Comparison of ENCODE assay signal across 9 cellular contexts in genomic region chr1:236759252-236759859, GRCh38. TPM values are rescaled to one million over a fixed set of nuclear protein-coding genes. Genes with fewer than 3 reads are reported as not detected.
A peak's percentile ranks its signal among the peaks of the same experiment; 100 is the strongest.
DNase-seq lines count a peak whose midpoint lies in the region; ATAC-seq and TF ChIP-seq lines count a peak whose summit lies in the region.
"Had no signal": no experiment of that assay in that cellular context is flagged by ENCODE, and none has a peak within 500 bp of the region (broad histone marks: within the 10 kb centered on the region; RNA-seq: fewer than 3 reads in every experiment).

No MANE protein-coding gene starts in this region.

- H3K27ac Mint-ChIP-seq in CD8-positive, alpha-beta T cell: no peak overlapping the region
- H3K27ac Mint-ChIP-seq in activated CD8-positive, alpha-beta T cell treated with anti-CD3 and anti-CD28 coated beads, Interleukin-2, amount 10 ng/mL, durations not matched to agents 7 days and 5 days: no peak overlapping the region

- no peaks in the 10 kb centered on the region for H3K4me1 ChIP-seq in CD8-positive, alpha-beta T cell (ENCODE audit: insufficient read depth, low read length)
- H3K4me1 ChIP-seq in thoracic aorta (ENCODE audit: control insufficient read depth in 1 of 2, low read depth in 2 of 2): peaks cover 0 to 9% of the 10 kb centered on the region in 2 donors

- H3K27ac ChIP-seq in CD8-positive, alpha-beta T cell (ENCODE audit: low read depth, low read length): no peak overlapping the region
- no peak overlapping the region for H3K27ac ChIP-seq in thoracic aorta
- H3K27ac ChIP-seq: skin epidermis had no signal

- peak; percentile 31 for ATAC-seq in CD8-positive, alpha-beta T cell
- ATAC-seq in GM18517 (IDR thresholded peaks at IDR 0.05; ENCODE audit: unreplicated experiment): peak; percentile 69
- ATAC-seq in activated CD8-positive, alpha-beta T cell treated with anti-CD3 and anti-CD28 coated beads, Interleukin-2, amount 10 ng/mL, durations not matched to agents 7 days and 5 days: peak; percentile 63
- no peak for ATAC-seq in thoracic aorta (ENCODE audit: insufficient number of reproducible peaks, low FRiP score, low read depth)
- no peak for ATAC-seq in GM19324 (IDR thresholded peaks at IDR 0.05; ENCODE audit: low FRiP score, unreplicated experiment)

- TF ChIP-seq CTCF in CD8-positive, alpha-beta T cell (IDR thresholded peaks at IDR 0.05): peak; percentile 78
- peak; percentile 61 for TF ChIP-seq CTCF in LNCaP clone FGC (IDR thresholded peaks at IDR 0.05; ENCODE audit: control insufficient read depth, extremely low read depth, insufficient read depth)
- TF ChIP-seq CTCF in thoracic aorta (IDR thresholded peaks at IDR 0.05): peak; percentile 54

- H3K4me3 ChIP-seq in CD8-positive, alpha-beta T cell (ENCODE audit: low read depth, low read length): no peak overlapping the region
- H3K4me3 ChIP-seq in LNCaP clone FGC (ENCODE audit: low read depth, low read length) (no peak overlapping the region), thoracic aorta (no peak overlapping the region)
- H3K4me3 ChIP-seq: skin epidermis had no signal

- peak in 1 of 7 experiments; percentile 11 for DNase-seq in CD8-positive, alpha-beta T cell
- DNase-seq in LNCaP clone FGC (ENCODE audit: low read depth) (no peak), iPS-NIHi7 (ENCODE audit: extremely low spot score) (peak; percentile 63), thoracic aorta (ENCODE audit: low spot score) (no peak), cortex of kidney (lab: John Stamatoyannopoulos, UW) (no peak)
- peak; percentile 39 for DNase-seq in activated CD8-positive, alpha-beta T cell treated with anti-CD3 and anti-CD28 coated beads, Interleukin-2, amount 10 ng/mL, durations not matched to agents 7 days and 5 days

- CTCF ChIA-PET in CD8-positive, alpha-beta T cell (lab: Charles Lee): interaction anchor here (0.6 to 3.1 kb wide), 23 partner anchors 9 to 803 kb away, joined by 3 to 18 read pairs (median 5); partner anchors contain the start of gene MTR
- CTCF ChIA-PET in activated CD8-positive, alpha-beta T cell treated with anti-CD3 and anti-CD28 coated beads, Interleukin-2, amount 10 ng/mL, durations not matched to agents 7 days and 5 days (lab: Charles Lee): interaction anchor here (0.7 to 4.0 kb wide), 32 partner anchors 8 to 806 kb away, joined by 3 to 32 read pairs (median 6); partner anchors contain the start of gene MTR

- POLR2A ChIA-PET in CD8-positive, alpha-beta T cell (lab: Charles Lee): no interaction called here
- POLR2A ChIA-PET in activated CD8-positive, alpha-beta T cell treated with anti-CD3 and anti-CD28 coated beads, Interleukin-2, amount 10 ng/mL, durations not matched to agents 7 days and 5 days (lab: Charles Lee): no interaction called here

- H3K27me3 ChIP-seq in CD8-positive, alpha-beta T cell (ENCODE audit: insufficient read depth, low read length): no peaks in the 10 kb centered on the region
- H3K27me3 ChIP-seq in thoracic aorta (replicated peaks; ENCODE audit: insufficient read depth): no peaks in the 10 kb centered on the region

- no peaks in the 10 kb centered on the region for H3K36me3 Mint-ChIP-seq in CD8-positive, alpha-beta T cell
- H3K36me3 Mint-ChIP-seq in activated CD8-positive, alpha-beta T cell treated with anti-CD3 and anti-CD28 coated beads, Interleukin-2, amount 10 ng/mL, durations not matched to agents 7 days and 5 days (ENCODE audit: low read depth): no peaks in the 10 kb centered on the region

- no peaks in the 10 kb centered on the region for H3K36me3 ChIP-seq in CD8-positive, alpha-beta T cell (ENCODE audit: insufficient read depth, low read length)
- peaks cover 41% of the 10 kb centered on the region for H3K36me3 ChIP-seq in thoracic aorta

- no peak overlapping the region for H3K4me3 Mint-ChIP-seq in CD8-positive, alpha-beta T cell
- no peak overlapping the region for H3K4me3 Mint-ChIP-seq in activated CD8-positive, alpha-beta T cell treated with anti-CD3 and anti-CD28 coated beads, Interleukin-2, amount 10 ng/mL, durations not matched to agents 7 days and 5 days

- H3K9me3 ChIP-seq in CD8-positive, alpha-beta T cell (ENCODE audit: low read length): no peaks in the 10 kb centered on the region
- no peaks in the 10 kb centered on the region for H3K9me3 ChIP-seq in thoracic aorta

- no peaks in the 10 kb centered on the region for H3K4me1 Mint-ChIP-seq in CD8-positive, alpha-beta T cell (ENCODE audit: low read depth)
- peaks cover 1% of the 10 kb centered on the region for H3K4me1 Mint-ChIP-seq in activated CD8-positive, alpha-beta T cell treated with anti-CD3 and anti-CD28 coated beads, Interleukin-2, amount 10 ng/mL, durations not matched to agents 7 days and 5 days (ENCODE audit: low read depth)

- intact Hi-C loops in CD8-positive, alpha-beta T cell (cut with DNase I, micrococcal nuclease): loop anchor here (1.0 to 5.0 kb wide), 3 partner anchors 110 to 803 kb away; no protein-coding TSS in a partner anchor

- no peaks in the 10 kb centered on the region for H3K9me3 Mint-ChIP-seq in CD8-positive, alpha-beta T cell
- no peaks in the 10 kb centered on the region for H3K9me3 Mint-ChIP-seq in activated CD8-positive, alpha-beta T cell treated with anti-CD3 and anti-CD28 coated beads, Interleukin-2, amount 10 ng/mL, durations not matched to agents 7 days and 5 days (ENCODE audit: insufficient read depth)

- H3K27me3 Mint-ChIP-seq in CD8-positive, alpha-beta T cell (ENCODE audit: low read depth): no peaks in the 10 kb centered on the region
- no peaks in the 10 kb centered on the region for H3K27me3 Mint-ChIP-seq in activated CD8-positive, alpha-beta T cell treated with anti-CD3 and anti-CD28 coated beads, Interleukin-2, amount 10 ng/mL, durations not matched to agents 7 days and 5 days (ENCODE audit: low read depth)

RNA-seq across cellular contexts. Expression of gene MTR, which starts 35.7 kb away (rescaled TPM):
- 10 to 100 TPM; 32.9 to 35.0 TPM for total RNA-seq in CD8-positive, alpha-beta T cell
- total RNA-seq in activated CD8-positive, alpha-beta T cell treated with anti-CD3 and anti-CD28 coated beads, Interleukin-2, amount 10 ng/mL, durations not matched to agents 7 days and 5 days: 10 to 100 TPM; 41.7 to 44.7 TPM
- total RNA-seq in thoracic aorta: 10 to 100 TPM; 31.3 to 39.8 TPM

Comparison
In these comparisons a context has a peak if more than half of its experiments do, and no peak if none do; other contexts are left out.
1. ATAC-seq: peak in CD8-positive, alpha-beta T cell (single experiment), GM18517 (single experiment) and activated CD8-positive, alpha-beta T cell treated with anti-CD3 and anti-CD28 coated beads, Interleukin-2, amount 10 ng/mL, durations not matched to agents 7 days and 5 days (single experiment); none in thoracic aorta (single experiment) and GM19324 (single experiment).
2. DNase-seq: peak in activated CD8-positive, alpha-beta T cell treated with anti-CD3 and anti-CD28 coated beads, Interleukin-2, amount 10 ng/mL, durations not matched to agents 7 days and 5 days (single experiment) and iPS-NIHi7 (single experiment); none in LNCaP clone FGC (single experiment), thoracic aorta (single experiment) and cortex of kidney (single experiment).
3. Peak in every context shown above with its lines, with median percentiles within 50 percentile points of each other: CTCF ChIP-seq.